In genomic region chr2:48328972-48329723, GRCh38 we compare ENCODE assay signal across 11 cellular contexts. TPM values are rescaled to one million over a fixed set of nuclear protein-coding genes. Genes with fewer than 3 reads are reported as not detected.
A peak's percentile ranks its signal among the peaks of the same experiment; 100 is the strongest.
DNase-seq lines count a peak whose midpoint lies in the region; ATAC-seq and TF ChIP-seq lines count a peak whose summit lies in the region.
"Had no signal": no experiment of that assay in that cellular context is flagged by ENCODE, and none has a peak within 500 bp of the region (broad histone marks: within the 10 kb centered on the region; RNA-seq: fewer than 3 reads in every experiment).

No MANE protein-coding gene starts in this region.

- peak; percentile 49 for ATAC-seq in sciatic nerve

- TF ChIP-seq CTCF in lower leg skin (IDR thresholded peaks at IDR 0.05), result no peak

- intact Hi-C loops in sciatic nerve (cut with DNase I) (loop anchor here (10.0 kb wide), 1 partner anchor 794 kb away; no protein-coding TSS in a partner anchor), lower leg skin (cut with DNase I; ENCODE audit: low total_unique reads) (no loop called here), posterior cingulate gyrus (cut with DNase I) (no loop called here)

- peak; percentile 8 for DNase-seq in NCI-H2029 (lab: John Stamatoyannopoulos, UW)
- DNase-seq in NCI-H2029 treated with DMSO at 0.1 percent for 48 hours (lab: John Stamatoyannopoulos, UW), result no peak
- DNase-seq in NCI-H2227 (lab: John Stamatoyannopoulos, UW; ENCODE audit: unreplicated experiment), result peak; percentile 66
- DNase-seq in dermis blood vessel endothelial cell, result peak; percentile 28
- DNase-seq in sciatic nerve (ENCODE audit: low spot score), result no peak
- DNase-seq in lower leg skin (ENCODE audit: low spot score in 2 of 2), result no peak
- DNase-seq in posterior cingulate gyrus, result no peak
- no peak for DNase-seq in NAMALWA (ENCODE audit: low spot score)
- DNase-seq: 8988T, stomach had no signal

- no peak for TF ChIP-seq POLR2A in lower leg skin (IDR thresholded peaks at IDR 0.05)

- 79 to 81% methylated on average over 3 of the region's 3 CpGs for WGBS in lower leg skin, 2 donors

- H3K4me3 ChIP-seq in lower leg skin (ENCODE audit: low read depth, poor library complexity, severe bottlenecking), result no peak overlapping the region
- H3K4me3 ChIP-seq: SJCRH30, stomach had no signal

RNA-seq across cellular contexts. Expression of gene FOXN2, which starts 14.7 kb away (rescaled TPM):
- 48.5 and 53.1 TPM in 2 replicates for total RNA-seq in dermis blood vessel endothelial cell
- total RNA-seq in sciatic nerve, result 45.4 TPM
- total RNA-seq in lower leg skin, result 10 to 100 TPM in 2 of 4 donors, 1 to 10 TPM in 2; 8.9 to 16.8 (median 11.3) TPM

Comparison
In these comparisons a context has a peak if more than half of its experiments do, and no peak if none do; other contexts are left out.
1. DNase-seq: peak in NCI-H2029 (single experiment), NCI-H2227 (single experiment) and dermis blood vessel endothelial cell (single experiment); none in NCI-H2029 treated with DMSO at 0.1 percent for 48 hours (single experiment), sciatic nerve (single experiment), lower leg skin (0 of 2), posterior cingulate gyrus (0 of 10) and NAMALWA (single experiment).